In genomic region chr9:4984571-4985375, GRCh38 we compare ENCODE assay signal across 8 cellular contexts. TPM values are rescaled to one million over a fixed set of nuclear protein-coding genes. Genes with fewer than 3 reads are reported as not detected.
DNase-seq lines count a peak whose midpoint lies in the region; ATAC-seq, FAIRE-seq and TF ChIP-seq lines count a peak whose summit lies in the region.

Gene JAK2, plus strand, starts transcription at chr9:4985272. Its CDS starts 36,716 bp downstream, at chr9:5021988.

- BruUV-seq in endothelial cell of umbilical vein (replicated peaks; lab: Mats Ljungman, UMichigan): no TSS peak

- H2AFZ ChIP-seq in endothelial cell of umbilical vein (ENCODE audit: low read depth, low read length): peak within 1 kb of the TSS; percentile 93

- intact Hi-C loops in endothelial cell of umbilical vein (cut with micrococcal nuclease): loop anchor here (1.0 to 5.0 kb wide), 6 partner anchors 83 to 608 kb away; partner anchors contain the start of gene RCL1
- intact Hi-C loops in mucosa of descending colon (cut with DNase I, micrococcal nuclease): loop anchor here (10.0 kb wide), 2 partner anchors 190 to 220 kb away; partner anchors contain the start of gene RCL1 (in 1 of the 2)

- H3K36me3 ChIP-seq in NT2/D1 (ENCODE audit: insufficient read depth, insufficient read length, low read length): no peaks in the 10 kb centered on the region
- H3K36me3 ChIP-seq in endothelial cell of umbilical vein (ENCODE audit: control insufficient read depth in 2 of 2, extremely low read depth in 1 of 2, insufficient read depth in 2 of 2, low read length in 2 of 2): no peaks in the 10 kb centered on the region
- no peaks in the 10 kb centered on the region for H3K36me3 ChIP-seq in mucosa of descending colon (ENCODE audit: low read depth)

- DNase-seq in COR-L47 (lab: John Stamatoyannopoulos, UW): peak; percentile 92
- peak; percentile 73 for DNase-seq in HS-27A (ENCODE audit: low read depth)
- DNase-seq in NT2/D1 (ENCODE audit: low read depth, low spot score): peak; percentile 87
- peak; percentile 53 for DNase-seq in activated CD8-positive, alpha-beta memory T cell treated with anti-CD3 and anti-CD28 coated beads, Interleukin-2, amount 50 U/mL, for 24 hours (ENCODE audit: extremely low read depth)
- peak; percentile 96 for DNase-seq in endothelial cell of umbilical vein (ENCODE audit: low read depth, low spot score)
- DNase-seq in mucosa of descending colon: peak; percentile 90 to 95 (median 92)
- DNase-seq in stimulated activated CD8-positive, alpha-beta memory T cell treated with anti-CD3 and anti-CD28 coated beads, Interleukin-4, amount 100 ng/mL, for 24 hours (ENCODE audit: low read depth): peak; percentile 73

- POLR2A ChIA-PET in endothelial cell of umbilical vein (lab: Charles Lee): interaction anchor here (0.6 to 1.3 kb wide), 6 partner anchors 62 to 545 kb away, joined by 3 to 5 read pairs (median 4); partner anchors contain the start of genes CD274 and RCL1

- peak within 1 kb of the TSS; percentile 99 for H3K4me2 ChIP-seq in endothelial cell of umbilical vein (ENCODE audit: insufficient read depth, low read length)

- no peaks in the 10 kb centered on the region for H3K9me1 ChIP-seq in endothelial cell of umbilical vein (replicated peaks; ENCODE audit: control insufficient read depth, extremely low read depth, insufficient read depth, low read length)

- no peaks in the 10 kb centered on the region for H3K9me3 ChIP-seq in NT2/D1 (ENCODE audit: insufficient read depth, low read length)
- no peaks in the 10 kb centered on the region for H3K9me3 ChIP-seq in endothelial cell of umbilical vein (replicated peaks; ENCODE audit: control insufficient read depth, insufficient read depth, low read length)
- H3K9me3 ChIP-seq in mucosa of descending colon: no peaks in the 10 kb centered on the region

- H3K4me1 ChIP-seq in NT2/D1 (ENCODE audit: insufficient read depth, insufficient read length) (no peaks in the 10 kb centered on the region), endothelial cell of umbilical vein (ENCODE audit: control insufficient read depth, extremely low read depth, insufficient read depth, low read length) (peaks cover 36% of the 10 kb centered on the region), mucosa of descending colon (ENCODE audit: low read depth) (peaks cover 20% of the 10 kb centered on the region)

- CTCF ChIA-PET in endothelial cell of umbilical vein (lab: Charles Lee): interaction anchor here (0.9 to 6.7 kb wide), 9 partner anchors 46 to 616 kb away, joined by 3 to 215 read pairs (median 5); partner anchors contain the start of gene RCL1

- peaks cover 7% of the 10 kb centered on the region for H3K27me3 ChIP-seq in NT2/D1 (ENCODE audit: insufficient read depth, insufficient read length)
- H3K27me3 ChIP-seq in endothelial cell of umbilical vein (ENCODE audit: control insufficient read depth in 2 of 2, insufficient read depth in 2 of 2, low read length in 2 of 2): no peaks in the 10 kb centered on the region

- TF ChIP-seq POLR2A in endothelial cell of umbilical vein (IDR thresholded peaks at IDR 0.05; ENCODE audit: low read depth, low read length): peak; percentile 76

- H3K79me2 ChIP-seq in endothelial cell of umbilical vein (ENCODE audit: control insufficient read depth, insufficient read depth, low read length): peaks cover 30% of the 10 kb centered on the region

- H4K20me1 ChIP-seq in endothelial cell of umbilical vein (replicated peaks; ENCODE audit: control insufficient read depth, extremely low read depth, insufficient read depth, low read length): no peaks in the 10 kb centered on the region

- H3K4me3 ChIP-seq in NT2/D1 (ENCODE audit: insufficient read length, low read depth): peak within 1 kb of the TSS; percentile 77
- H3K4me3 ChIP-seq in endothelial cell of umbilical vein (replicated peaks in 1 of 3; ENCODE audit: insufficient read depth in 1 of 3, low read depth in 1 of 3, low read length in 3 of 3): peak within 1 kb of the TSS; percentile 63 to 86 (median 79)
- H3K4me3 ChIP-seq in mucosa of descending colon: peak within 1 kb of the TSS; percentile 78

- TF ChIP-seq CTCF in endothelial cell of umbilical vein (IDR thresholded peaks at IDR 0.05; ENCODE audit: extremely low read depth in 1 of 2, insufficient read depth in 1 of 2, low read depth in 1 of 2, low read length in 2 of 2) (peak; percentile 23 to 61), mucosa of descending colon (IDR thresholded peaks at IDR 0.05) (no peak)

- peak; percentile 48 for FAIRE-seq in endothelial cell of umbilical vein (lab: Jason Lieb, UNC)

- H3K9ac ChIP-seq in NT2/D1 (ENCODE audit: insufficient read length, low read depth) (peak within 1 kb of the TSS; percentile 92), endothelial cell of umbilical vein (replicated peaks; ENCODE audit: extremely low read depth, insufficient read depth, low read length) (peak within 1 kb of the TSS; percentile 86)

- dilution Hi-C loops in endothelial cell of umbilical vein (cut with MboI; ENCODE audit: extremely low pct_ligation_motif_present, low sequenced_read_pairs): no loop called here

- peak within 1 kb of the TSS; percentile 90 for H3K27ac ChIP-seq in endothelial cell of umbilical vein (ENCODE audit: insufficient read depth, low read depth, low read length)

- peak; percentile 63 for ATAC-seq in GM19467 (IDR thresholded peaks at IDR 0.05; ENCODE audit: unreplicated experiment)
- peak; percentile 92 for ATAC-seq in mucosa of descending colon

TF ChIP-seq in endothelial cell of umbilical vein, 7 proteins besides CTCF, POLR2A, EP300 and RAD21:
- TF ChIP-seq FOS (IDR thresholded peaks at IDR 0.05; ENCODE audit: borderline replicate concordance, insufficient read depth, low read length) (peak; percentile 90), MYC (IDR thresholded peaks at IDR 0.05; ENCODE audit: low read depth, low read length) (peak; percentile 1), MAX (IDR thresholded peaks at IDR 0.05; ENCODE audit: insufficient read depth, insufficient read length) (no peak), POLR2AphosphoS5 (IDR thresholded peaks at IDR 0.05; ENCODE audit: insufficient read depth, low read depth, low read length) (peak; percentile 59), JUN (IDR thresholded peaks at IDR 0.05; ENCODE audit: borderline replicate concordance, insufficient read depth, insufficient read length, low read depth) (peak; percentile 27)

RNA-seq across cellular contexts. Expression of gene JAK2, which starts in this region (rescaled TPM):
- total RNA-seq in endothelial cell of umbilical vein (9.7 and 10.3 TPM in 2 replicates), mucosa of descending colon (10 to 100 TPM; 17.0 to 24.4 (median 17.5) TPM)
- polyA plus RNA-seq in endothelial cell of umbilical vein: 1.6 and 2.1 TPM in 2 replicates
- 2.1 and 2.7 TPM in 2 replicates for polyA plus RNA-seq in endothelial cell of umbilical vein (2011; cell fraction: cytosol; rRNA removed)
- polyA plus RNA-seq in endothelial cell of umbilical vein (2011; cell fraction: nucleus; rRNA removed): 6.6 and 7.7 TPM in 2 replicates
- 5.3 and 6.2 TPM in 2 replicates for polyA plus RNA-seq in endothelial cell of umbilical vein (2012)
- 9.5 and 11.0 TPM in 2 replicates for polyA minus RNA-seq in endothelial cell of umbilical vein
- polyA minus RNA-seq in endothelial cell of umbilical vein (2011; cell fraction: cytosol; rRNA and poly(A)+ RNA removed): 4.8 TPM
- polyA minus RNA-seq in endothelial cell of umbilical vein (2011; cell fraction: nucleus; rRNA and poly(A)+ RNA removed): 24.3 and 35.7 TPM in 2 replicates

Comparison
In these comparisons a context has a peak if more than half of its experiments do, and no peak if none do; other contexts are left out.
1. Peak in every context shown above with its lines: DNase-seq, ATAC-seq, H3K4me3 ChIP-seq and H3K27ac ChIP-seq.